26 cellular contexts compared by ENCODE assay signal in genomic region chr2:204638795-204639194, GRCh38.
DNase-seq lines count a peak whose midpoint lies in the region; FAIRE-seq and TF ChIP-seq lines count a peak whose summit lies in the region.
"Had no signal": no experiment of that assay in that cellular context is flagged by ENCODE, and none has a peak within 500 bp of the region (broad histone marks: within the 10 kb centered on the region; RNA-seq: fewer than 3 reads in every experiment).

No MANE protein-coding gene starts in this region.

- H3K27ac ChIP-seq in hepatocyte (no peak overlapping the region), stomach (no peak overlapping the region)
- H3K27ac ChIP-seq: 22Rv1; A549; BLaER1 treated with 17β-estradiol and CSF1 and Interleukin-3, amounts not matched to agents 10 nM and 100 nM; C4-2B had no signal

- TF ChIP-seq POLR2A in stomach (IDR thresholded peaks at IDR 0.05) = no peak

- WGBS in hepatocyte (ENCODE audit: low lambda C conversion rate, missing lambda C conversion rate) = 80% methylated on average over 1 of the region's 1 CpG
- 87 to 100% (median 91%) methylated on average over 1 of the region's 1 CpG for WGBS in stomach, 5 donors

- H3K4me1 ChIP-seq in hepatocyte (ENCODE audit: insufficient read depth) (peaks cover 10% of the 10 kb centered on the region), stomach (peaks cover 0 to 3% (median 1%) of the 10 kb centered on the region in 4 donors)
- H3K4me1 ChIP-seq: A549; BLaER1 treated with 17β-estradiol and CSF1 and Interleukin-3, amounts not matched to agents 10 nM and 100 nM had no signal

- H3K9me2 ChIP-seq in hepatocyte (replicated peaks; ENCODE audit: insufficient read depth) = no peaks in the 10 kb centered on the region

- H3K27me3 ChIP-seq in hepatocyte (no peaks in the 10 kb centered on the region), stomach (no peaks in the 10 kb centered on the region)
- H3K27me3 ChIP-seq: BLaER1 treated with 17β-estradiol and CSF1 and Interleukin-3, amounts not matched to agents 10 nM and 100 nM had no signal

- DNase-seq in NCI-H69 (lab: John Stamatoyannopoulos, UW) = peak; percentile 15
- peak; percentile 7 for DNase-seq in hepatocyte (ENCODE audit: low spot score)
- peak; percentile 12 for DNase-seq in left kidney (ENCODE audit: low read depth, low spot score)
- peak; percentile 50 for DNase-seq in renal cortical epithelial cell (ENCODE audit: low read depth)
- no peak for DNase-seq in stomach
- no peak for DNase-seq in frontal cortex (ENCODE audit: low spot score in 2 of 2)
- DNase-seq in CD1c-positive myeloid dendritic cell (ENCODE audit: extremely low spot score) = no peak
- DNase-seq in ureter (ENCODE audit: low spot score) = no peak
- DNase-seq: AML-193; CD4-positive, alpha-beta memory T cell; CD4-positive, CD25-positive, alpha-beta regulatory T cell; CD8-positive, alpha-beta memory T cell; COR-L47; DMS 273 treated with DMSO at 0.1 percent for 48 hours; DMS153; DMS53; DMS79; DND-41; GF-D8 had no signal

- H4K20me1 ChIP-seq in hepatocyte (ENCODE audit: insufficient read depth, poor library complexity, severe bottlenecking) = no peaks in the 10 kb centered on the region
- H4K20me1 ChIP-seq: BLaER1 treated with 17β-estradiol and CSF1 and Interleukin-3, amounts not matched to agents 10 nM and 100 nM had no signal

- no peak overlapping the region for H3K4me2 ChIP-seq in hepatocyte
- H3K4me2 ChIP-seq: A549; BLaER1 treated with 17β-estradiol and CSF1 and Interleukin-3, amounts not matched to agents 10 nM and 100 nM had no signal

- TF ChIP-seq CTCF in hepatocyte (IDR thresholded peaks at IDR 0.05; ENCODE audit: poor library complexity) (no peak), stomach (IDR thresholded peaks at IDR 0.05) (no peak)

- peaks cover 17% of the 10 kb centered on the region for H3K79me2 ChIP-seq in hepatocyte

- intact Hi-C loops in stomach (cut with DNase I; ENCODE audit: low total_unique reads) = no loop called here

- no peaks in the 10 kb centered on the region for H3K36me3 ChIP-seq in hepatocyte (replicated peaks; ENCODE audit: insufficient read depth, low read depth)
- no peaks in the 10 kb centered on the region for H3K36me3 ChIP-seq in stomach
- H3K36me3 ChIP-seq: BLaER1 treated with 17β-estradiol and CSF1 and Interleukin-3, amounts not matched to agents 10 nM and 100 nM had no signal

- no peak overlapping the region for H2AFZ ChIP-seq in hepatocyte

- no peak for FAIRE-seq in frontal cortex (lab: Jason Lieb, UNC)
- FAIRE-seq: A549, G401.6, GM12891, GM19239 had no signal

- H3K4me3 ChIP-seq in hepatocyte (no peak overlapping the region), stomach (no peak overlapping the region)
- H3K4me3 ChIP-seq: A549; BLaER1 treated with 17β-estradiol and CSF1 and Interleukin-3, amounts not matched to agents 10 nM and 100 nM had no signal

- H3K9me3 ChIP-seq in hepatocyte (ENCODE audit: low read depth) = no peaks in the 10 kb centered on the region
- no peaks in the 10 kb centered on the region for H3K9me3 ChIP-seq in stomach
- H3K9me3 ChIP-seq: A549; BLaER1 treated with 17β-estradiol and CSF1 and Interleukin-3, amounts not matched to agents 10 nM and 100 nM had no signal

- no peak for TF ChIP-seq EP300 in stomach (IDR thresholded peaks at IDR 0.05)

Comparison
In these comparisons a context has a peak if more than half of its experiments do, and no peak if none do; other contexts are left out.
1. DNase-seq: peak in NCI-H69 (single experiment), hepatocyte (single experiment), left kidney (single experiment) and renal cortical epithelial cell (single experiment); none in stomach (single experiment), frontal cortex (0 of 2), CD1c-positive myeloid dendritic cell (single experiment) and ureter (single experiment).